ENCODE assay signal across 8 cellular contexts in the genomic region with DNA sequence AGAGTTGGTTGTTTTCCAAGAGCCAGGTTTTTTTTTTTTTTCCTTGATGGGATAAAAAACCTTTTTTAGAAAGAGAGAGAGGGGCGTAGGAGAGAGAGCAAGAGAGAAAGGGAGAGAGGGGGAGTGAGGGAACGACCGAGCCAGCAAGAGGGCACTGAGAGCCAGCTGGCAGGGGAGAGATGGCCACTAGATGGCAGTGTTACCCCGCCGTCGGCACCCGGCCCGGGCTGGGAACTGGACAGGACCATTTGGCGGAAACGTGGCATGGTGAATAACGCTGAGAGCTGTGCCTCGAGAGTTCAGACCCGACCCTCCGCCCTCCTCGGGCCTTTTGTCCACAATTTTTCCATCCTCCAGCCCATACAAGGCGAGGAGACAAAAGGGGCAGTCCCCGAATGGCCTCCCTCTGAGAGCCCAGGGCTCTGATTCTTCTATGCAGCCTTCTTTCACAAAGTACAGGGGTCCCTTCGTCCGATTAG.
A peak's percentile ranks its signal among the peaks of the same experiment; 100 is the strongest.
DNase-seq lines count a peak whose midpoint lies in the region; ATAC-seq and TF ChIP-seq lines count a peak whose summit lies in the region.

No MANE protein-coding gene starts in this region.

- no peak overlapping the region for H3K27ac ChIP-seq in left lung

- CTCF ChIA-PET in BJ (lab: Yijun Ruan, JAX) = interaction anchor here (0.7 to 3.1 kb wide), 25 partner anchors 8 to 921 kb away, joined by 3 to 21 read pairs (median 4); no protein-coding TSS in a partner anchor

- POLR2A ChIA-PET in BJ (lab: Charles Lee) = interaction anchor here (0.6 kb wide), 1 partner anchor 86 kb away, joined by 3 read pairs; no protein-coding TSS in a partner anchor

- H3K27me3 ChIP-seq in BJ (ENCODE audit: control insufficient read depth, insufficient read depth, low read length) = no peaks in the 10 kb centered on the region
- no peaks in the 10 kb centered on the region for H3K27me3 ChIP-seq in left lung

- TF ChIP-seq CTCF in BJ (IDR thresholded peaks at IDR 0.05; ENCODE audit: insufficient read depth, low read depth, low read length) (peak; percentile 97), left lung (IDR thresholded peaks at IDR 0.05) (peak; percentile 87 to 93)

- intact Hi-C loops in left lung (cut with DNase I) = loop anchor here in 1 of 2 donors (10.0 kb wide), 1 partner anchor 685 kb away; no protein-coding TSS in a partner anchor

- H3K9me3 ChIP-seq in left lung = no peaks in the 10 kb centered on the region

- H3K4me3 ChIP-seq in BJ (ENCODE audit: low read depth, low read length) = peak overlapping the region; percentile 10; the same call in 1 of the 2 replicates
- H3K4me3 ChIP-seq in left lung = no peak overlapping the region

- peaks cover 9 to 10% of the 10 kb centered on the region in 2 donors for H3K4me1 ChIP-seq in left lung

- H3K36me3 ChIP-seq in BJ (ENCODE audit: control insufficient read depth, insufficient read depth, low read length) (no peaks in the 10 kb centered on the region), left lung (no peaks in the 10 kb centered on the region)

- DNase-seq in BJ (ENCODE audit: low read depth) = no peak
- peak; percentile 44 for DNase-seq in GM19238 (ENCODE audit: insufficient read length, low spot score)
- DNase-seq in NCI-H446 treated with DMSO at 0.1 percent for 48 hours (lab: John Stamatoyannopoulos, UW) = peak; percentile 90
- peak; percentile 88 for DNase-seq in activated CD4-positive, alpha-beta T cell treated with anti-CD3 and anti-CD28 coated beads for 48 hours
- DNase-seq in dedifferentiated amniotic fluid mesenchymal stem cell (ENCODE audit: extremely low spot score) = peak; percentile 77
- peak; percentile 78 to 94 for DNase-seq in left lung
- peak; percentile 78 for DNase-seq in stimulated activated CD4-positive, alpha-beta T cell treated with anti-CD3 and anti-CD28 coated beads, Interleukin-4, amount 100 ng/mL, for 1 hour

- ATAC-seq in HG03378 (IDR thresholded peaks at IDR 0.05; ENCODE audit: unreplicated experiment) (peak; percentile 92), left lung (peak; percentile 100)
